13 cellular contexts compared by ENCODE assay signal in genomic region chr14:92457018-92457565, GRCh38. TPM values are rescaled to one million over a fixed set of nuclear protein-coding genes. Genes with fewer than 3 reads are reported as not detected.
A peak's percentile ranks its signal among the peaks of the same experiment; 100 is the strongest.
DNase-seq lines count a peak whose midpoint lies in the region; ATAC-seq and TF ChIP-seq lines count a peak whose summit lies in the region.
"Had no signal": no experiment of that assay in that cellular context is flagged by ENCODE, and none has a peak within 500 bp of the region (broad histone marks: within the 10 kb centered on the region; RNA-seq: fewer than 3 reads in every experiment).

No MANE protein-coding gene starts in this region.

- peaks cover 17% of the 10 kb centered on the region in 2 donors for H3K4me1 Mint-ChIP-seq in effector memory CD8-positive, alpha-beta T cell (ENCODE audit: low read depth in 2 of 2)
- H3K4me1 Mint-ChIP-seq in progenitor cell of endocrine pancreas (ENCODE audit: low read depth), result no peaks in the 10 kb centered on the region

- no peaks in the 10 kb centered on the region for H3K79me2 ChIP-seq in HCT116 (ENCODE audit: insufficient read depth, low read length)

- H3K9me2 ChIP-seq in HCT116 (ENCODE audit: insufficient read depth), result no peaks in the 10 kb centered on the region

- H3K9me3 Mint-ChIP-seq in effector memory CD8-positive, alpha-beta T cell, result no peaks in the 10 kb centered on the region
- no peaks in the 10 kb centered on the region for H3K9me3 Mint-ChIP-seq in progenitor cell of endocrine pancreas (ENCODE audit: low read depth)
- H3K9me3 Mint-ChIP-seq: GM23338 had no signal

- no peak for TF ChIP-seq POLR2A in HCT116 (IDR thresholded peaks at IDR 0.05; ENCODE audit: borderline replicate concordance, extremely low read depth, insufficient read depth, insufficient read length)

- POLR2A ChIA-PET in HCT116 (lab: Charles Lee), result no interaction called here

- no peak overlapping the region for H3K4me3 Mint-ChIP-seq in effector memory CD8-positive, alpha-beta T cell
- H3K4me3 Mint-ChIP-seq in progenitor cell of endocrine pancreas (ENCODE audit: low read depth), result no peak overlapping the region
- H3K4me3 Mint-ChIP-seq: GM23338 had no signal

- CTCF ChIA-PET in HCT116 (lab: Charles Lee), result interaction anchor here (1.0 kb wide), 1 partner anchor 230 kb away, joined by 3 read pairs; no protein-coding TSS in a partner anchor

- H3K4me3 ChIP-seq in HCT116 (replicated peaks in 1 of 2; ENCODE audit: low read depth in 1 of 2, low read length in 2 of 2), result no peak overlapping the region
- no peak overlapping the region for H3K4me3 ChIP-seq in RWPE2 (ENCODE audit: severe bottlenecking)
- no peak overlapping the region for H3K4me3 ChIP-seq in left ventricle myocardium inferior
- H3K4me3 ChIP-seq in SJCRH30, result no peak overlapping the region
- H3K4me3 ChIP-seq: GM23338, SJSA1 had no signal

- no peak overlapping the region for H3K27ac ChIP-seq in HCT116 (ENCODE audit: low read depth, low read length)
- H3K27ac ChIP-seq in RWPE2 (ENCODE audit: poor library complexity, severe bottlenecking), result no peak overlapping the region
- no peak overlapping the region for H3K27ac ChIP-seq in left ventricle myocardium inferior (replicated peaks)
- no peak overlapping the region for H3K27ac ChIP-seq in SJCRH30
- H3K27ac ChIP-seq: SJSA1 had no signal

- H3K27me3 ChIP-seq in HCT116 (ENCODE audit: insufficient read depth, low read length) (no peaks in the 10 kb centered on the region), RWPE2 (ENCODE audit: insufficient read depth, poor library complexity, severe bottlenecking) (no peaks in the 10 kb centered on the region), left ventricle myocardium inferior (ENCODE audit: low read depth) (no peaks in the 10 kb centered on the region), SJCRH30 (no peaks in the 10 kb centered on the region)
- H3K27me3 ChIP-seq: SJSA1 had no signal

- intact Hi-C loops in HCT116 (cut with micrococcal nuclease), result loop anchor here (2.0 kb wide), 1 partner anchor 54 kb away; no protein-coding TSS in a partner anchor
- intact Hi-C loops in left ventricle myocardium inferior (cut with micrococcal nuclease), result no loop called here

- H2AFZ ChIP-seq in HCT116 (ENCODE audit: low read depth, low read length, poor library complexity, severe bottlenecking), result no peak overlapping the region

- BruUV-seq in HCT116 (replicated peaks; lab: Mats Ljungman, UMichigan), result no TSS peak

- no peak overlapping the region for H3K9ac ChIP-seq in HCT116 (ENCODE audit: low read length)

- no peak for TF ChIP-seq CTCF in HCT116 (IDR thresholded peaks at IDR 0.05 in 2 of 3, conservative IDR thresholded peaks at IDR 0.05 in 1 of 3; ENCODE audit: borderline replicate concordance in 1 of 3, insufficient read depth in 1 of 3, low read depth in 2 of 3, low read length in 2 of 3)
- peak; percentile 44 for TF ChIP-seq CTCF in RWPE2 (IDR thresholded peaks at IDR 0.05; ENCODE audit: poor library complexity, severe bottlenecking)
- peak; percentile 2 for TF ChIP-seq CTCF in progenitor cell of endocrine pancreas (IDR thresholded peaks at IDR 0.05; ENCODE audit: unreplicated experiment)
- no peak for TF ChIP-seq CTCF in left ventricle myocardium inferior (IDR thresholded peaks at IDR 0.05; ENCODE audit: borderline replicate concordance)

- H3K4me1 ChIP-seq in HCT116 (ENCODE audit: control insufficient read depth in 1 of 2, insufficient read depth in 2 of 2, low read length in 2 of 2) (peaks cover 0 to 12% of the 10 kb centered on the region in 2 experiments; a peak in 2 of 4 replicates), RWPE2 (ENCODE audit: insufficient read depth, poor library complexity, severe bottlenecking) (peaks cover 10% of the 10 kb centered on the region), left ventricle myocardium inferior (peaks cover 32% of the 10 kb centered on the region), SJCRH30 (no peaks in the 10 kb centered on the region)
- H3K4me1 ChIP-seq: BE2C had no signal

- H3K27me3 Mint-ChIP-seq in effector memory CD8-positive, alpha-beta T cell, result no peaks in the 10 kb centered on the region
- peaks cover 3% of the 10 kb centered on the region for H3K27me3 Mint-ChIP-seq in progenitor cell of endocrine pancreas

- H3K9me3 ChIP-seq in HCT116 (ENCODE audit: control insufficient read depth in 1 of 2, insufficient read depth in 1 of 2, low read depth in 1 of 2, low read length in 2 of 2) (no peaks in the 10 kb centered on the region), RWPE2 (ENCODE audit: severe bottlenecking) (no peaks in the 10 kb centered on the region), left ventricle myocardium inferior (replicated peaks) (no peaks in the 10 kb centered on the region), SJCRH30 (replicated peaks) (no peaks in the 10 kb centered on the region)
- H3K9me3 ChIP-seq: BE2C, SJSA1 had no signal

- DNase-seq in HCT116 (ENCODE audit: low read depth, low spot score) (no peak), RWPE2 (ENCODE audit: low spot score) (no peak), progenitor cell of endocrine pancreas (ENCODE audit: low spot score, unreplicated experiment) (no peak), NCI-H748 treated with DMSO at 0.1 percent for 48 hours (lab: John Stamatoyannopoulos, UW) (no peak), left ventricle myocardium inferior (no peak), SJCRH30 (no peak)
- DNase-seq in effector memory CD8-positive, alpha-beta T cell, result no peak
- DNase-seq: NCI-H1930, NCI-H2171, NCI-H446 treated with DMSO at 0.1 percent for 48 hours had no signal

- H3K36me3 ChIP-seq in HCT116 (ENCODE audit: control insufficient read depth in 1 of 2, insufficient read depth in 2 of 2, low read length in 2 of 2) (no peaks in the 10 kb centered on the region), RWPE2 (ENCODE audit: low read depth) (no peaks in the 10 kb centered on the region), left ventricle myocardium inferior (no peaks in the 10 kb centered on the region), SJCRH30 (no peaks in the 10 kb centered on the region)
- H3K36me3 ChIP-seq: BE2C, SJSA1 had no signal

- no peak for TF ChIP-seq RAD21 in HCT116 (IDR thresholded peaks at IDR 0.05; ENCODE audit: low read depth)

- H4K20me1 ChIP-seq in HCT116 (ENCODE audit: insufficient read depth), result no peaks in the 10 kb centered on the region

- no peaks in the 10 kb centered on the region for H3K36me3 Mint-ChIP-seq in effector memory CD8-positive, alpha-beta T cell (ENCODE audit: insufficient read depth)
- H3K36me3 Mint-ChIP-seq in progenitor cell of endocrine pancreas (ENCODE audit: insufficient read depth), result no peaks in the 10 kb centered on the region

- H3K27ac Mint-ChIP-seq in effector memory CD8-positive, alpha-beta T cell, result peak overlapping the region; percentile 19 to 53
- H3K27ac Mint-ChIP-seq in progenitor cell of endocrine pancreas, result no peak overlapping the region
- H3K27ac Mint-ChIP-seq: GM23338 had no signal

- RAD21 ChIA-PET in HCT116 (lab: Charles Lee; ENCODE audit: low non-redundant PET in 1 of 2, low total read pairs in 2 of 2, uncharacterized antibody in 2 of 2, unreplicated experiment in 2 of 2), result no interaction called here

- ATAC-seq in HCT116 (peak; percentile 41), RWPE2 (ENCODE audit: low read depth) (no peak)
- ATAC-seq in effector memory CD8-positive, alpha-beta T cell (replicated peaks), result no peak

- H3K4me2 ChIP-seq in HCT116 (ENCODE audit: low read length), result 0 out of 2 replicates have a peak overlapping the region, but pooled peaks have one; percentile 9
- H3K4me2 ChIP-seq: GM23338 had no signal

TF ChIP-seq in HCT116, 20 proteins besides CTCF, POLR2A, EP300 and RAD21 (continues in another document):
- no peak for TF ChIP-seq CBX3 (IDR thresholded peaks at IDR 0.05; ENCODE audit: low read depth)
- no peak for TF ChIP-seq JUND (IDR thresholded peaks at IDR 0.05)
- no peak for TF ChIP-seq REST (IDR thresholded peaks at IDR 0.05; ENCODE audit: low read depth)
- TF ChIP-seq ZBTB33 (IDR thresholded peaks at IDR 0.05; ENCODE audit: extremely low read depth, insufficient replicate concordance, low read length), result no peak

RNA-seq across cellular contexts. Expression of gene RIN3, which starts 56.5 kb away (rescaled TPM):
- total RNA-seq in HCT116 (2021; ENCODE audit: unreplicated experiment), result 22.2 TPM
- 20.3 and 22.3 TPM in 2 replicates for polyA plus RNA-seq in HCT116 (2012)
- total RNA-seq in progenitor cell of endocrine pancreas, result 6.7 and 6.9 TPM in 2 replicates
- 13.8 TPM for total RNA-seq in left ventricle myocardium inferior
- not detected in 2 replicates for total RNA-seq in SJCRH30 (2014; rRNA removed; shearing (Covaris generic))

Comparison
In these comparisons a context has a peak if more than half of its experiments do, and no peak if none do; other contexts are left out.
1. CTCF ChIP-seq: peak in RWPE2 (single experiment) and progenitor cell of endocrine pancreas (single experiment); none in HCT116 (0 of 3) and left ventricle myocardium inferior (single experiment).